16 cellular contexts compared by ENCODE assay signal in the genomic region with DNA sequence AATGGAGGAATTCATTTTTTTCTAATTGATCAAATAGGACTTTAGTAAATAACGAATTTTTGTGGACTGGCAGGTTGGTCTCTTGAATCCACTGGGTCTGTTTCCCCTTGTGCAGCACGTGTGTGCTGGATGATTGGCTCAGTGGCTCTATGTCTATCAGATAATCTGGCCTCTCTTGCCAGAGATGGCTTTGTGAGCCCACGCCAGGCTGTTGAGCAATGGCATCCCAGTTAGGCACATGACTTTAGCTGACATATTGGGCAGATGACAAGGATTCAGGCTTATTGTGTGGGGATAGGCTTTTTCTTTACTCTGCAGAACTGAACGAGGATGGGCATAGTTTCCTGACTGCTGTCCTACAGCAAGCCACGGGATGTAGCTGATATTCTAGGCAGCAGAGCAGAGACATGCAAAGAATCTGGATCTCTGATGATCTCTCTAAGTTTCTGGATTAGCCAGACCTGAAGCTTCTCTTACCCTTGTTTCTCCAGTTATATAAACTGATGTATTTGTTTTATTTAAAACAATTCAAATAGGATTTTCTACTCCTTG.
DNase-seq lines count a peak whose midpoint lies in the region; ATAC-seq, FAIRE-seq and TF ChIP-seq lines count a peak whose summit lies in the region.
"Had no signal": no experiment of that assay in that cellular context is flagged by ENCODE, and none has a peak within 500 bp of the region (broad histone marks: within the 10 kb centered on the region; RNA-seq: fewer than 3 reads in every experiment).

No MANE protein-coding gene starts in this region.

- FAIRE-seq in frontal cortex (lab: Jason Lieb, UNC) = no peak
- FAIRE-seq: A204.1, bronchial epithelial cell had no signal

- TF ChIP-seq CTCF in MCF 10A (IDR thresholded peaks at IDR 0.05; ENCODE audit: unreplicated experiment) = no peak
- no peak for TF ChIP-seq CTCF in breast epithelium (IDR thresholded peaks at IDR 0.05)
- TF ChIP-seq CTCF in brain (conservative IDR thresholded peaks at IDR 0.05) = no peak
- no peak for TF ChIP-seq CTCF in tibial artery (IDR thresholded peaks at IDR 0.05)

- DNase-seq in MCF 10A (ENCODE audit: unreplicated experiment) = peak; percentile 31
- DNase-seq in breast epithelium (ENCODE audit: low spot score in 2 of 2) = no peak
- peak; percentile 50 for DNase-seq in iris pigment epithelial cell (ENCODE audit: low read depth)
- DNase-seq in tibial artery = peak; percentile 49 to 69
- DNase-seq in frontal cortex (ENCODE audit: low spot score in 2 of 2) = no peak
- DNase-seq: Caco-2; effector CD4-positive, alpha-beta T cell; KG1; midbrain; NCI-H1105 treated with DMSO at 0.1 percent for 48 hours; stomach had no signal

- H3K27me3 Mint-ChIP-seq in MCF 10A (ENCODE audit: insufficient read depth, unreplicated experiment) = no peaks in the 10 kb centered on the region
- H3K27me3 Mint-ChIP-seq in brain = no peaks in the 10 kb centered on the region

- H3K27ac Mint-ChIP-seq in MCF 10A (ENCODE audit: low read depth, unreplicated experiment) (no peak overlapping the region), brain (peak overlapping the region in 3 of 5 experiments; percentile 25 to 79 (median 75))

- H3K27ac ChIP-seq in breast epithelium (no peak overlapping the region), tibial artery (no peak overlapping the region)

- H3K9me3 Mint-ChIP-seq in MCF 10A (ENCODE audit: unreplicated experiment) (no peaks in the 10 kb centered on the region), brain (no peaks in the 10 kb centered on the region)

- H3K27me3 ChIP-seq in breast epithelium (no peaks in the 10 kb centered on the region), tibial artery (no peaks in the 10 kb centered on the region)
- H3K27me3 ChIP-seq: stomach had no signal

- H3K4me3 ChIP-seq in breast epithelium = no peak overlapping the region
- no peak overlapping the region for H3K4me3 ChIP-seq in tibial artery
- H3K4me3 ChIP-seq: stomach had no signal

- H3K4me3 Mint-ChIP-seq in MCF 10A (ENCODE audit: unreplicated experiment) (no peak overlapping the region), brain (peak overlapping the region in 1 of 5 experiments; percentile 14)

- CTCF ChIA-PET in MCF 10A (lab: Yijun Ruan, JAX) = interaction anchor here (0.7 to 6.2 kb wide), 4 partner anchors 22 to 149 kb away, joined by 3 to 32 read pairs (median 7); no protein-coding TSS in a partner anchor

- H3K36me3 ChIP-seq in breast epithelium (no peaks in the 10 kb centered on the region), tibial artery (no peaks in the 10 kb centered on the region)
- H3K36me3 ChIP-seq: stomach had no signal

- no peak for ATAC-seq in GM18858 (IDR thresholded peaks at IDR 0.05; ENCODE audit: unreplicated experiment)
- no peak for ATAC-seq in GM18909 (IDR thresholded peaks at IDR 0.05; ENCODE audit: poor library complexity, unreplicated experiment)

- H3K9me3 ChIP-seq in breast epithelium = no peaks in the 10 kb centered on the region
- no peaks in the 10 kb centered on the region for H3K9me3 ChIP-seq in tibial artery
- H3K9me3 ChIP-seq: Caco-2, stomach had no signal

- intact Hi-C loops in MCF 10A (cut with micrococcal nuclease) (no loop called here), breast epithelium (cut with DNase I; ENCODE audit: low total_unique reads) (no loop called here), tibial artery (cut with DNase I; ENCODE audit: low total_unique reads) (no loop called here)

- peaks cover 19% of the 10 kb centered on the region for H3K4me1 Mint-ChIP-seq in MCF 10A (ENCODE audit: insufficient read depth, unreplicated experiment)
- H3K4me1 Mint-ChIP-seq in brain = peaks cover 54% of the 10 kb centered on the region

- no TSS peak for BruUV-seq in MCF 10A (replicated peaks; lab: Mats Ljungman, UMichigan)

- no peak for TF ChIP-seq POLR2A in breast epithelium (IDR thresholded peaks at IDR 0.05)

- H3K4me1 ChIP-seq in breast epithelium (peaks cover 0 to 3% of the 10 kb centered on the region in 2 donors), tibial artery (peaks cover 0 to 28% (median 4%) of the 10 kb centered on the region in 4 donors)

- POLR2A ChIA-PET in MCF 10A (lab: Yijun Ruan, JAX) = interaction anchor here (0.7 to 1.1 kb wide), 7 partner anchors 11 to 149 kb away, joined by 3 to 4 read pairs (median 3); no protein-coding TSS in a partner anchor

- H3K36me3 Mint-ChIP-seq in MCF 10A (ENCODE audit: insufficient read depth, unreplicated experiment) (no peaks in the 10 kb centered on the region), brain (no peaks in the 10 kb centered on the region)

Comparison
In these comparisons a context has a peak if more than half of its experiments do, and no peak if none do; other contexts are left out.
1. DNase-seq: peak in MCF 10A (single experiment), iris pigment epithelial cell (single experiment) and tibial artery (2 of 2); none in breast epithelium (0 of 2) and frontal cortex (0 of 2).